8 cellular contexts compared by ENCODE assay signal in the genomic region with DNA sequence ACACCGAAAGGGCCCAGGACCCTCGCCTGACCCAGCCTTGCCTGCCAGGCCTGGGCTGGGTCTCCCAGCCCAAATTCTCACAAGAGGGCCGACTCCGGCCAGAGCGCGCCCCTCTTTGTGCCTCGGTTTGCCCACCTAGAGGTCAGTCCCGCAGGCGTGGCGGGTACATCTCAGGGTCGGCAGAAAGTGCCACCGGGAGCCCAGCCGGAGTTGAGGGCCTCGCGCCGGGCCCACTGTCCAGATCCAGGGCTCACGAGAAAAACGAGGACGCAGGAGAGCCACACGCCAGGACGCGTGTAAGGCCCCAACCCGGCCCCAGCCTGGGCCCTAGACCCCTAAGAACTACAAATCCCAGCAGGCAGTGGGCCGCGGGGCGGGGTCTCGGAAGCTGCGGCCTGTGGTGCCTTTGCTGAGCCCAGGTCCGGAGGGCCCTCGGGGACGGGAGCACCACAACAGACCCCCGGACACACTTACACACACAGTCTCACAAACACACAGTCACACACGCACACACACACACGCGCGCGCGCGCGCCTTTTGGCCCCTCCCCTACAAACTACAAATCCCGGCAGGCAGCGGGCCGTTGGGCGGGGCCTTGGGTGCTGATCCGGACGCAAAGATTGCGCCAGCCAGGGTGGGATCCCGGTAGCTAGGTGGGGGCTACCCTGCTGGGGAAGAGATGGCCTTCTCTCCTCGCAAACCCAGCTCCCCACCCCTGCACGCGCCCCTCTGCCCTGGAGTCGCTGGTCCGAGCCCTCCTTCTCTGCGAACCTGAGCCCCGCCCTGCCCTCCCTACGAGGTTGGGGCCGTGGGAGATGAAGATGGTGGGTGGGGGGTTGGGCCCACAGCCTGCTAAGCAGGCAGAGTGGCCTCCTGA. TPM values are rescaled to one million over a fixed set of nuclear protein-coding genes. Genes with fewer than 3 reads are reported as not detected.
DNase-seq lines count a peak whose midpoint lies in the region; ATAC-seq, FAIRE-seq and TF ChIP-seq lines count a peak whose summit lies in the region.

A gene (plus strand): TSS at position 583 of the 877 bp plus-strand sequence. CDS start 10,752 bp downstream, outside the sequence.

- ATAC-seq in HG02588 (IDR thresholded peaks at IDR 0.05; ENCODE audit: unreplicated experiment) (peak; percentile 77), left ventricle myocardium superior (peak; percentile 76), psoas muscle (peak; percentile 82 to 87 (median 84))

- H3K27ac ChIP-seq in psoas muscle (peak within 1 kb of the TSS; percentile 93), urinary bladder (ENCODE audit: low read depth) (peak within 1 kb of the TSS; percentile 81)

- no peaks in the 10 kb centered on the region for H3K36me3 ChIP-seq in psoas muscle (ENCODE audit: insufficient read depth in 1 of 2, low read depth in 1 of 2)
- no peaks in the 10 kb centered on the region for H3K36me3 ChIP-seq in urinary bladder (ENCODE audit: insufficient read depth)

- H3K27me3 ChIP-seq in psoas muscle (ENCODE audit: insufficient read depth in 3 of 3, low read length in 2 of 3) = peaks cover 0 to 5% (median 3%) of the 10 kb centered on the region in 3 donors

- TF ChIP-seq POLR2A in GM12891 (IDR thresholded peaks at IDR 0.05; ENCODE audit: low read depth, low read length) = peak; percentile 54; the same call in 1 of the 2 replicates

- H3K9me3 ChIP-seq in psoas muscle = no peaks in the 10 kb centered on the region

- no peak for TF ChIP-seq CTCF in psoas muscle (IDR thresholded peaks at IDR 0.05)

- H3K4me1 ChIP-seq in psoas muscle = peaks cover 14% of the 10 kb centered on the region
- peaks cover 3% of the 10 kb centered on the region for H3K4me1 ChIP-seq in urinary bladder (ENCODE audit: insufficient read depth)

- intact Hi-C loops in left ventricle myocardium superior (cut with micrococcal nuclease) (no loop called here), psoas muscle (cut with DNase I) (no loop called here)

- WGBS in psoas muscle, 3 donors = 16 to 17% (median 17%) methylated on average over 52 to 57 of the region's 57 CpGs
- WGBS in urinary bladder = 17% methylated on average over 57 of the region's 57 CpGs

- H3K4me3 ChIP-seq in psoas muscle (peak within 1 kb of the TSS; percentile 88), urinary bladder (ENCODE audit: low read depth, low read length) (peak within 1 kb of the TSS; percentile 55)

- FAIRE-seq in GM12891 (lab: Jason Lieb, UNC) = peak; percentile 61

- DNase-seq in GM12891 (ENCODE audit: insufficient read length, low spot score) (peak; percentile 89), NCI-H1048 (lab: John Stamatoyannopoulos, UW) (peak; percentile 76), T-helper 1 cell (peak; percentile 53 to 89 (median 73)), amniotic stem cell (lab: John Stamatoyannopoulos, UW) (peak; percentile 55), left ventricle myocardium superior (peak; percentile 93), psoas muscle (peak; percentile 89 to 92)

TF ChIP-seq in GM12891, 5 proteins besides CTCF, POLR2A, EP300 and RAD21:
- no peak for TF ChIP-seq PAX5 (IDR thresholded peaks at IDR 0.05; ENCODE audit: insufficient read depth, low read length, severe bottlenecking)
- peak; percentile 48; the same call in 1 of the 2 replicates for TF ChIP-seq TAF1 (IDR thresholded peaks at IDR 0.05; ENCODE audit: low read depth, low read length)
- peak; percentile 51; the same call in 1 of the 2 replicates for TF ChIP-seq POLR2AphosphoS5 (IDR thresholded peaks at IDR 0.05; ENCODE audit: low read depth, low read length)

RNA-seq across cellular contexts. Expression of the gene that starts here (rescaled TPM):
- 0.17 TPM for polyA plus RNA-seq in GM12891 (2012; ENCODE audit: low read depth, missing spikeins)
- total RNA-seq in left ventricle myocardium superior = not detected
- total RNA-seq in psoas muscle = 1 to 10 TPM in 1 of 4 donors, under 1 TPM in 2, not detected in 1; 0.48 to 1.4 (median 0.62) TPM
- polyA plus RNA-seq in psoas muscle = 1 to 10 TPM in 1 of 3 donors, under 1 TPM in 2; 0.25 to 1.1 (median 0.77) TPM
- not detected for total RNA-seq in urinary bladder
- polyA plus RNA-seq in urinary bladder = 0.37 TPM

Comparison
In these comparisons a context has a peak if more than half of its experiments do, and no peak if none do; other contexts are left out.
1. Peak in every context shown above with its lines: DNase-seq, ATAC-seq, H3K4me3 ChIP-seq and H3K27ac ChIP-seq.
2. Peak in DNase-seq and ATAC-seq in left ventricle myocardium superior; RNA of the gene not detected or under 1 TPM.